In genomic region chr7:23873306-23873705, GRCh38 we compare ENCODE assay signal across 22 cellular contexts.
"Had no signal": no experiment of that assay in that cellular context is flagged by ENCODE, and none has a peak within 500 bp of the region (broad histone marks: within the 10 kb centered on the region; RNA-seq: fewer than 3 reads in every experiment).

No MANE protein-coding gene starts in this region.

- H3K4me2 ChIP-seq: smooth muscle cell had no signal

- ATAC-seq: effector memory CD8-positive, alpha-beta T cell; left ventricle myocardium superior; lower lobe of right lung; natural killer cell treated with Interleukin-12 subunit alpha and Interleukin-12 subunit beta and Interleukin-15 and Interleukin-18, amount 100 ng/mL, for 72 hours; pancreas; right lobe of liver; stimulated activated naive CD8-positive, alpha-beta T cell treated with anti-CD3 and anti-CD28 coated beads, Interleukin-15, amount 100 ng/mL, for 72 hours had no signal

- DNase-seq: cortex of kidney; effector memory CD8-positive, alpha-beta T cell; erythroblast; esophagus squamous epithelium; foreskin melanocyte; left ventricle myocardium superior; lower lobe of right lung; naive B cell; pancreas; retina; right lobe of liver; stimulated activated CD4-positive, alpha-beta T cell treated with anti-CD3 and anti-CD28 coated beads, Interleukin-12 subunit alpha, Interleukin-12 subunit beta, amount 100 ng/mL, for 4 hours; stimulated activated CD4-positive, alpha-beta T cell treated with anti-CD3 and anti-CD28 coated beads, Interleukin-1b, Interleukin-23, amount 100 ng/mL, for 48 hours; stimulated activated CD4-positive, alpha-beta T cell treated with anti-CD3 and anti-CD28 coated beads, Interleukin-4, amount 100 ng/mL, for 1 hour; stimulated activated CD8-positive, alpha-beta memory T cell treated with anti-CD3 and anti-CD28 coated beads, Interleukin-4, amount 100 ng/mL, for 48 hours; stimulated activated naive CD4-positive, alpha-beta T cell; stimulated activated naive CD8-positive, alpha-beta T cell treated with anti-CD3 and anti-CD28 coated beads, Interleukin-15, amount 100 ng/mL, for 72 hours; transverse colon had no signal

- H3K9me3 ChIP-seq: esophagus squamous epithelium, lower lobe of right lung, neutrophil, pancreas, right lobe of liver, suprapubic skin, transverse colon had no signal

- H3K4me3 ChIP-seq: esophagus squamous epithelium, lower lobe of right lung, pancreas, right lobe of liver, smooth muscle cell, suprapubic skin, transverse colon had no signal

- H3K27me3 ChIP-seq: esophagus squamous epithelium, neutrophil, pancreas, right lobe of liver, suprapubic skin, transverse colon had no signal

- H3K4me1 ChIP-seq: esophagus squamous epithelium, lower lobe of right lung, pancreas, right lobe of liver, suprapubic skin, transverse colon had no signal

- H3K36me3 ChIP-seq: esophagus squamous epithelium, lower lobe of right lung, neutrophil, pancreas, right lobe of liver, suprapubic skin, transverse colon had no signal

- H3K27ac ChIP-seq: esophagus squamous epithelium, lower lobe of right lung, neutrophil, pancreas, right lobe of liver, suprapubic skin, transverse colon had no signal
